9 cellular contexts compared by ENCODE assay signal in genomic region chr12:12735301-12735700, GRCh38. TPM values are rescaled to one million over a fixed set of nuclear protein-coding genes. Genes with fewer than 3 reads are reported as not detected.
A peak's percentile ranks its signal among the peaks of the same experiment; 100 is the strongest.
DNase-seq lines count a peak whose midpoint lies in the region; TF ChIP-seq lines count a peak whose summit lies in the region.
"Had no signal": no experiment of that assay in that cellular context is flagged by ENCODE, and none has a peak within 500 bp of the region (broad histone marks: within the 10 kb centered on the region; RNA-seq: fewer than 3 reads in every experiment).

No MANE protein-coding gene starts in this region.

- TF ChIP-seq CTCF in testis (IDR thresholded peaks at IDR 0.05) = no peak

- H3K36me3 ChIP-seq in testis (ENCODE audit: low read depth, missing control alignments) = no peaks in the 10 kb centered on the region

- CTCF ChIA-PET in activated CD4-positive, alpha-beta memory T cell treated with anti-CD3 and anti-CD28 coated beads, Interleukin-2, amount 10 ng/mL, durations not matched to agents 7 days and 5 days (lab: Charles Lee) = interaction anchor here (0.6 to 3.6 kb wide), 9 partner anchors 9 to 374 kb away, joined by 3 to 63 read pairs (median 15); partner anchors contain the start of gene DUSP16

- no peak overlapping the region for H3K4me3 Mint-ChIP-seq in activated T-cell treated with anti-CD3 and anti-CD28 coated beads, Interleukin-2, amount 50 U/mL, for 24 hours
- H3K4me3 Mint-ChIP-seq in activated CD4-positive, alpha-beta memory T cell treated with anti-CD3 and anti-CD28 coated beads, Interleukin-2, amount 10 ng/mL, durations not matched to agents 7 days and 5 days = peak overlapping the region; percentile 16
- peak overlapping the region; percentile 4 to 81 (median 68) for H3K4me3 Mint-ChIP-seq in immature natural killer cell

- intact Hi-C loops in testis (cut with DNase I; ENCODE audit: low total_unique reads) = no loop called here
- intact Hi-C loops in head of caudate nucleus (cut with DNase I) = loop anchor here (10.0 kb wide), 1 partner anchor 50 kb away; the partner anchor contains the start of gene APOLD1

- H3K4me1 ChIP-seq in testis = peaks cover 39% of the 10 kb centered on the region

- H3K27ac ChIP-seq in testis = peak overlapping the region; percentile 27 to 57

- peaks cover 39% of the 10 kb centered on the region for H3K4me1 Mint-ChIP-seq in activated T-cell treated with anti-CD3 and anti-CD28 coated beads, Interleukin-2, amount 50 U/mL, for 24 hours (ENCODE audit: low read depth)
- H3K4me1 Mint-ChIP-seq in activated CD4-positive, alpha-beta memory T cell treated with anti-CD3 and anti-CD28 coated beads, Interleukin-2, amount 10 ng/mL, durations not matched to agents 7 days and 5 days = peaks cover 64% of the 10 kb centered on the region
- H3K4me1 Mint-ChIP-seq in immature natural killer cell = peaks cover 40% of the 10 kb centered on the region in 2 donors

- H3K27me3 Mint-ChIP-seq in activated T-cell treated with anti-CD3 and anti-CD28 coated beads, Interleukin-2, amount 50 U/mL, for 24 hours = no peaks in the 10 kb centered on the region
- H3K27me3 Mint-ChIP-seq in activated CD4-positive, alpha-beta memory T cell treated with anti-CD3 and anti-CD28 coated beads, Interleukin-2, amount 10 ng/mL, durations not matched to agents 7 days and 5 days = no peaks in the 10 kb centered on the region
- peaks cover 0 to 2% (median 2%) of the 10 kb centered on the region in 3 donors for H3K27me3 Mint-ChIP-seq in immature natural killer cell (ENCODE audit: low read depth in 3 of 3)

- DNase-seq in activated T-cell treated with anti-CD3 and anti-CD28 coated beads, Interleukin-2, amount 50 U/mL, for 24 hours = no peak
- DNase-seq in activated T-cell treated with anti-CD3 and anti-CD28 coated beads for 4 hours = no peak
- DNase-seq in activated CD4-positive, alpha-beta memory T cell treated with anti-CD3 and anti-CD28 coated beads, Interleukin-2, amount 10 ng/mL, durations not matched to agents 7 days and 5 days = no peak
- DNase-seq in immature natural killer cell = no peak
- no peak for DNase-seq in testis
- no peak for DNase-seq in NCI-H2171 treated with DMSO at 0.1 percent for 48 hours (lab: John Stamatoyannopoulos, UW)
- DNase-seq in head of caudate nucleus = no peak
- DNase-seq in NCI-H1417 treated with DMSO at 0.1 percent for 48 hours (lab: John Stamatoyannopoulos, UW) = no peak
- DNase-seq: SW 1271 had no signal

- H3K9me3 Mint-ChIP-seq in activated T-cell treated with anti-CD3 and anti-CD28 coated beads, Interleukin-2, amount 50 U/mL, for 24 hours = no peaks in the 10 kb centered on the region
- H3K9me3 Mint-ChIP-seq in activated CD4-positive, alpha-beta memory T cell treated with anti-CD3 and anti-CD28 coated beads, Interleukin-2, amount 10 ng/mL, durations not matched to agents 7 days and 5 days = no peaks in the 10 kb centered on the region
- peaks cover 0 to 1% (median 0%) of the 10 kb centered on the region in 6 donors for H3K9me3 Mint-ChIP-seq in immature natural killer cell

- peaks cover 5% of the 10 kb centered on the region for H3K36me3 Mint-ChIP-seq in activated T-cell treated with anti-CD3 and anti-CD28 coated beads, Interleukin-2, amount 50 U/mL, for 24 hours (ENCODE audit: low read depth)
- H3K36me3 Mint-ChIP-seq in activated CD4-positive, alpha-beta memory T cell treated with anti-CD3 and anti-CD28 coated beads, Interleukin-2, amount 10 ng/mL, durations not matched to agents 7 days and 5 days (ENCODE audit: low read depth) = peaks cover 44% of the 10 kb centered on the region
- H3K36me3 Mint-ChIP-seq in immature natural killer cell = peaks cover 0 to 8% (median 3%) of the 10 kb centered on the region in 3 donors

- POLR2A ChIA-PET in activated CD4-positive, alpha-beta memory T cell treated with anti-CD3 and anti-CD28 coated beads, Interleukin-2, amount 10 ng/mL, durations not matched to agents 7 days and 5 days (lab: Charles Lee) = interaction anchor here (0.6 to 9.1 kb wide), 9 partner anchors 14 to 378 kb away, joined by 3 to 845 read pairs (median 24); partner anchors contain the start of genes BORCS5, CDKN1B and GPR19

- no peak overlapping the region for H3K4me3 ChIP-seq in testis

- no peaks in the 10 kb centered on the region for H3K27me3 ChIP-seq in testis

- H3K27ac Mint-ChIP-seq in activated T-cell treated with anti-CD3 and anti-CD28 coated beads, Interleukin-2, amount 50 U/mL, for 24 hours = peak overlapping the region; percentile 64
- H3K27ac Mint-ChIP-seq in activated CD4-positive, alpha-beta memory T cell treated with anti-CD3 and anti-CD28 coated beads, Interleukin-2, amount 10 ng/mL, durations not matched to agents 7 days and 5 days = peak overlapping the region; percentile 94
- H3K27ac Mint-ChIP-seq in immature natural killer cell = peak overlapping the region; percentile 90 to 97 (median 96)

- H3K9me3 ChIP-seq in testis = no peaks in the 10 kb centered on the region

- TF ChIP-seq POLR2A in testis (IDR thresholded peaks at IDR 0.05) = no peak

- WGBS in testis, 2 donors = 93 to 95% methylated on average over 1 of the region's 1 CpG

RNA-seq across cellular contexts. Expression of gene CDKN1B, which starts 18.1 kb away (rescaled TPM):
- total RNA-seq in activated CD4-positive, alpha-beta memory T cell treated with anti-CD3 and anti-CD28 coated beads, Interleukin-2, amount 10 ng/mL, durations not matched to agents 7 days and 5 days = 100 to 1,000 TPM; 164 to 166 TPM
- polyA plus RNA-seq in immature natural killer cell = 10 to 100 TPM in 2 of 3 donors, 1 to 10 TPM in 1; 4.4 to 17.6 (median 17.4) TPM
- total RNA-seq in testis = 10 to 100 TPM; 76.1 to 98.9 TPM
- polyA plus RNA-seq in testis (ENCODE audit: insufficient read depth, low read depth, low replicate concordance) = 59.2 TPM

RNA-seq across cellular contexts. Expression of gene GPR19, which starts 39.3 kb away (rescaled TPM):
- total RNA-seq in activated CD4-positive, alpha-beta memory T cell treated with anti-CD3 and anti-CD28 coated beads, Interleukin-2, amount 10 ng/mL, durations not matched to agents 7 days and 5 days = 10 to 100 TPM; 18.6 to 20.1 TPM
- polyA plus RNA-seq in immature natural killer cell (under 1 TPM in 2 of 3 donors, not detected in 1; 0.37 to 0.65 TPM), testis (ENCODE audit: insufficient read depth, low read depth, low replicate concordance) (4.1 TPM)
- total RNA-seq in testis = 1 to 10 TPM; 2.1 to 2.9 TPM

RNA-seq across cellular contexts. Expression of gene APOLD1, which starts 50.2 kb away (rescaled TPM):
- total RNA-seq in activated CD4-positive, alpha-beta memory T cell treated with anti-CD3 and anti-CD28 coated beads, Interleukin-2, amount 10 ng/mL, durations not matched to agents 7 days and 5 days = 1 to 10 TPM; 9.2 to 9.9 TPM
- polyA plus RNA-seq in immature natural killer cell (under 1 TPM in 1 of 3 donors, not detected in 2; 0.34 TPM), testis (ENCODE audit: insufficient read depth, low read depth, low replicate concordance) (8.2 TPM)
- 1 to 10 TPM; 9.2 to 9.7 TPM for total RNA-seq in testis

Comparison
In these comparisons a context has a peak if more than half of its experiments do, and no peak if none do; other contexts are left out.
1. RNA of gene GPR19, which starts 39.3 kb away (total RNA-seq): 18.6 to 20.1 TPM in activated CD4-positive, alpha-beta memory T cell treated with anti-CD3 and anti-CD28 coated beads, Interleukin-2, amount 10 ng/mL, durations not matched to agents 7 days and 5 days; 2.1 to 2.9 TPM in testis; every median in the first group is over 4 times any median in the second.
2. Peak in every context shown above with its lines, with median percentiles within 50 percentile points of each other: H3K27ac Mint-ChIP-seq.